17 cellular contexts compared by ENCODE assay signal in the genomic region with DNA sequence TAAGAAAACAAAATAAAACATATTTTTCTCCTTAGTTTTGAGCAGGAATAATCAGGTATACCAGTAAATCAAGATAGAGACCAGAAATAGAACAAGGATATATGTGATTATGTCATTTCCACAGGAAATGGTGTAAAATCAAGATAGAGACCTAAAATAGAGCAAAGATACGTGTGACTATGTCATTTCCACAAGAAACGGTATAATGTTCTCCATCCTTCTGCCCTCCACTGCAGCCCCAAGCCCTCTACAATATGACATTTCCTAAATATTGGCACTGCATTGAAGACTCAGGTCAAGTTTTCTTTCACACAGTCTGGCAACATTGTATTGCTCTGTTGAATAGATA.
"Had no signal": no experiment of that assay in that cellular context is flagged by ENCODE, and none has a peak within 500 bp of the region (broad histone marks: within the 10 kb centered on the region; RNA-seq: fewer than 3 reads in every experiment).

No MANE protein-coding gene starts in this region.

- H3K4me1 ChIP-seq: colonic mucosa, foreskin keratinocyte, right atrium auricular region, tibial artery, upper lobe of left lung, uterus had no signal

- H3K9me3 ChIP-seq: right atrium auricular region, tibial artery, upper lobe of left lung, uterus had no signal

- H3K4me3 ChIP-seq: colonic mucosa, heart left ventricle, right atrium auricular region, smooth muscle cell, tibial artery, upper lobe of left lung, uterus had no signal

- H3K36me3 ChIP-seq: colonic mucosa, heart left ventricle, right atrium auricular region, tibial artery, upper lobe of left lung, uterus had no signal

- H3K27ac ChIP-seq: colonic mucosa, foreskin keratinocyte, heart left ventricle, right atrium auricular region, tibial artery, upper lobe of left lung, uterus had no signal

- H3K27me3 ChIP-seq: colonic mucosa, foreskin keratinocyte, heart left ventricle, right atrium auricular region, tibial artery, upper lobe of left lung, uterus had no signal

- H3K4me2 ChIP-seq: smooth muscle cell had no signal

- ATAC-seq: foreskin keratinocyte; heart left ventricle; naive thymus-derived CD4-positive, alpha-beta T cell; stimulated activated naive CD8-positive, alpha-beta T cell treated with anti-CD3 and anti-CD28 coated beads, Interleukin-15, Interleukin-2, amounts not matched to agents 100 U/mL and 50 U/mL, for 24 hours had no signal

- DNase-seq: colonic mucosa; effector CD4-positive, alpha-beta T cell; endodermal cell; foreskin keratinocyte; heart left ventricle; hippocampal formation; kidney glomerular epithelial cell; mesendoderm; naive thymus-derived CD4-positive, alpha-beta T cell; nephron progenitor cell; stimulated activated CD4-positive, alpha-beta T cell treated with anti-CD3 and anti-CD28 coated beads, Interleukin-2, amount 100 ng/mL, for 48 hours; stimulated activated naive CD8-positive, alpha-beta T cell treated with anti-CD3 and anti-CD28 coated beads, Interleukin-15, Interleukin-2, amounts not matched to agents 100 U/mL and 50 U/mL, for 24 hours; tibial artery; upper lobe of left lung; uterus had no signal
